ENCODE assay signal across 13 cellular contexts in the genomic region with DNA sequence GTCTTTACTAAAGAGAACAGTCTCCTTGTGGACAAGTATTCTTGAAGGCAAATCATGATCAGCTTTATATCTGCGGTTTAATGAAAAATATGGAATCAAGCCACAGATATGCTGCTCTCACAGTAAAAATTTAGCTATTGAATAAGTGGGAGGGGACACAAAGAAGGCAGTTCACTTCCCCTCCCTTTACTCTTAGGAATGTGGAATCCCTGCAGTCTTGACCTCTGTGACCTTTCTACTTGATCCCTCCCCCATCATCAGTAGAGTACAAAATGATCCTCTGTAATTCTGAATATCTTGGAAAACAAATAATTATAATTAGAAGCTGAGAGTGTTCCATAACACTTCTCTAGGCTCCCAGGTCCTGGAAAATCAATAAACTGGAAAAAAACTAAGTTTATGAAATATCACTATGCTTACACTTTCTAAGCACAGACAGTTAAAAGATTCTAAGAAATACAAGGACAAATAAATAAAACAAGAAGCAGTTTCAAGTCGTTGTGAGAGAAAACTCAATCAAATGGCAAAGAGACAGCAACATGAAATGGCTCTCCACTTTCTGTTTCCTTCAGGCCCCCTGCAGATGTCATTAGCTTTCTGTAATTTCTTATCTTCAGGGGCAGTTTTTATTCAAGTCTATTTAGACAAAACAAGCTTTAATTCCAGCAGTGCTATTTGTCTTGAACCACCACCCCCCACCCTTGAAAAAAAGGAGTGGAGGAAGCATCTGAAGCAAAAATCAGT.
DNase-seq lines count a peak whose midpoint lies in the region; ATAC-seq and TF ChIP-seq lines count a peak whose summit lies in the region.
"Had no signal": no experiment of that assay in that cellular context is flagged by ENCODE, and none has a peak within 500 bp of the region (broad histone marks: within the 10 kb centered on the region; RNA-seq: fewer than 3 reads in every experiment).

No MANE protein-coding gene starts in this region.

- H3K4me1 ChIP-seq in right atrium auricular region (peaks cover 0 to 33% of the 10 kb centered on the region in 2 donors), breast epithelium (peaks cover 4 to 13% of the 10 kb centered on the region in 2 donors), mesendoderm (ENCODE audit: control insufficient read depth, low read depth, low read length) (peaks cover 23% of the 10 kb centered on the region), OCI-LY7 (ENCODE audit: insufficient read depth, low read length, poor library complexity, severe bottlenecking) (no peaks in the 10 kb centered on the region)

- DNase-seq in Right ventricle myocardium superior (no peak), right atrium auricular region (ENCODE audit: low spot score) (no peak), breast epithelium (ENCODE audit: low spot score in 2 of 2) (no peak), mesendoderm (peak; percentile 68), type B pancreatic cell (ENCODE audit: extremely low spot score, unreplicated experiment) (no peak), OCI-LY7 (ENCODE audit: low spot score) (no peak)
- no peak for DNase-seq in activated effector memory CD4-positive, alpha-beta T cell treated with anti-CD3 and anti-CD28 coated beads, Interleukin-2, amount 50 U/mL, for 16 hours
- DNase-seq: activated CD4-positive, CD25-positive, alpha-beta regulatory T cell treated with anti-CD3 and anti-CD28 coated beads, Interleukin-2, amount 50 U/mL, for 72 hours; activated T-cell treated with anti-CD3 and anti-CD28 coated beads, Interleukin-2, amount 50 U/mL, for 4 hours; NCI-H1048; NCI-H526 treated with DMSO at 0.1 percent for 48 hours had no signal

- H3K18ac ChIP-seq in mesendoderm (ENCODE audit: low read length) = no peak overlapping the region

- H2AFZ ChIP-seq in OCI-LY7 (ENCODE audit: low read length) = no peak overlapping the region

- ATAC-seq in Right ventricle myocardium superior (ENCODE audit: poor library complexity) = peak; percentile 41
- no peak for ATAC-seq in GM19351 (IDR thresholded peaks at IDR 0.05; ENCODE audit: unreplicated experiment)
- ATAC-seq: activated T-cell treated with anti-CD3 and anti-CD28 coated beads, Interleukin-2, amount 50 U/mL, for 4 hours had no signal

- H3K9ac ChIP-seq in mesendoderm (ENCODE audit: low read length) = no peak overlapping the region

- no peak overlapping the region for H2BK120ac ChIP-seq in mesendoderm (ENCODE audit: low read depth, low read length)

- H3K4me1 Mint-ChIP-seq in type B pancreatic cell (ENCODE audit: unreplicated experiment) = peaks cover 61% of the 10 kb centered on the region

- no peak overlapping the region for H4K5ac ChIP-seq in mesendoderm (ENCODE audit: low read length)

- POLR2A ChIA-PET in OCI-LY7 (lab: Charles Lee) = interaction anchor here (1.3 kb wide), 1 partner anchor 1026 kb away, joined by 4 read pairs; no protein-coding TSS in a partner anchor

- CTCF ChIA-PET in OCI-LY7 (lab: Charles Lee; ENCODE audit: unreplicated experiment) = no interaction called here

- no TSS peak for BruUV-seq in OCI-LY7 (replicated peaks; lab: Mats Ljungman, UMichigan)

- no peak overlapping the region for H3K4me3 ChIP-seq in right atrium auricular region
- no peak overlapping the region for H3K4me3 ChIP-seq in breast epithelium
- no peak overlapping the region for H3K4me3 ChIP-seq in mesendoderm (ENCODE audit: low read length)
- H3K4me3 ChIP-seq in OCI-LY7 (ENCODE audit: low read depth, low read length, poor library complexity, severe bottlenecking) = no peak overlapping the region
- H3K4me3 ChIP-seq: skin epidermis had no signal

- H3K4me2 ChIP-seq in mesendoderm (ENCODE audit: low read length) = no peak overlapping the region
- H3K4me2 ChIP-seq in OCI-LY7 (ENCODE audit: low read length) = no peak overlapping the region

- H3K27me3 ChIP-seq in right atrium auricular region = no peaks in the 10 kb centered on the region
- no peaks in the 10 kb centered on the region for H3K27me3 ChIP-seq in breast epithelium
- H3K27me3 ChIP-seq in mesendoderm (ENCODE audit: insufficient read depth, low read length, poor library complexity) = no peaks in the 10 kb centered on the region

- H3K4ac ChIP-seq in mesendoderm (ENCODE audit: low read depth, low read length) = no peak overlapping the region

- H3K9me2 ChIP-seq in OCI-LY7 (ENCODE audit: insufficient read depth, low read length) = no peaks in the 10 kb centered on the region

- H3K79me1 ChIP-seq in mesendoderm (ENCODE audit: low read length) = no peaks in the 10 kb centered on the region

- no peak overlapping the region for H3K56ac ChIP-seq in mesendoderm (ENCODE audit: low read length)

- no peak overlapping the region for H2BK5ac ChIP-seq in mesendoderm (ENCODE audit: low read length)

- TF ChIP-seq CTCF in right atrium auricular region (IDR thresholded peaks at IDR 0.05) (no peak), breast epithelium (IDR thresholded peaks at IDR 0.05) (no peak), type B pancreatic cell (conservative IDR thresholded peaks at IDR 0.05) (no peak), OCI-LY7 (conservative IDR thresholded peaks at IDR 0.05; ENCODE audit: low read length) (no peak)

- no peaks in the 10 kb centered on the region for H4K20me1 ChIP-seq in OCI-LY7 (ENCODE audit: insufficient read depth, low read length)

- H2BK15ac ChIP-seq in mesendoderm (replicated peaks; ENCODE audit: low read depth) = no peak overlapping the region

- H3K23ac ChIP-seq in mesendoderm (ENCODE audit: low read length) = no peak overlapping the region

- H3K9me3 ChIP-seq in right atrium auricular region = no peaks in the 10 kb centered on the region
- H3K9me3 ChIP-seq in breast epithelium = no peaks in the 10 kb centered on the region
- no peaks in the 10 kb centered on the region for H3K9me3 ChIP-seq in OCI-LY7 (ENCODE audit: low read length)

- H3K27ac ChIP-seq in right atrium auricular region (peak overlapping the region in 1 of 2 donors; percentile 27), breast epithelium (peak overlapping the region; percentile 62 to 94), mesendoderm (ENCODE audit: low read depth, low read length) (no peak overlapping the region), OCI-LY7 (ENCODE audit: low read depth, low read length, poor library complexity, severe bottlenecking) (no peak overlapping the region)

- H3K79me2 ChIP-seq in mesendoderm (ENCODE audit: control insufficient read depth, insufficient read depth, low read length) (no peaks in the 10 kb centered on the region), OCI-LY7 (ENCODE audit: insufficient read depth, low read depth, low read length) (no peaks in the 10 kb centered on the region)

- no CpG with 5 or more reads among the region's 2 CpGs for WGBS in mesendoderm (ENCODE audit: extremely low coverage, insufficient coverage, low lambda C conversion rate)

- no peak overlapping the region for H2AK5ac ChIP-seq in mesendoderm (ENCODE audit: low read length)

- H4K8ac ChIP-seq in mesendoderm (ENCODE audit: low read depth, low read length) = no peak overlapping the region

- no peaks in the 10 kb centered on the region for H3K27me3 Mint-ChIP-seq in type B pancreatic cell

- H3K36me3 Mint-ChIP-seq in type B pancreatic cell = no peaks in the 10 kb centered on the region

- H3K36me3 ChIP-seq in right atrium auricular region (no peaks in the 10 kb centered on the region), breast epithelium (no peaks in the 10 kb centered on the region), mesendoderm (ENCODE audit: control insufficient read depth, insufficient read depth, low read length) (no peaks in the 10 kb centered on the region), OCI-LY7 (ENCODE audit: insufficient read depth, low read length) (no peaks in the 10 kb centered on the region)

- peak overlapping the region; percentile 74 for H3K27ac Mint-ChIP-seq in type B pancreatic cell

- intact Hi-C loops in Right ventricle myocardium superior (cut with DNase I) = no loop called here
- intact Hi-C loops in breast epithelium (cut with DNase I; ENCODE audit: low total_unique reads) = no loop called here
- intact Hi-C loops in OCI-LY7 (cut with micrococcal nuclease; ENCODE audit: unreplicated experiment) = no loop called here

- TF ChIP-seq POLR2A in breast epithelium (IDR thresholded peaks at IDR 0.05) = no peak

- peak overlapping the region; percentile 30 for H3K4me3 Mint-ChIP-seq in type B pancreatic cell
- H3K4me3 Mint-ChIP-seq: activated T-cell treated with anti-CD3 and anti-CD28 coated beads, Interleukin-2, amount 50 U/mL, for 4 hours had no signal

- no peaks in the 10 kb centered on the region for H3K9me3 Mint-ChIP-seq in type B pancreatic cell
- H3K9me3 Mint-ChIP-seq: activated T-cell treated with anti-CD3 and anti-CD28 coated beads, Interleukin-2, amount 50 U/mL, for 4 hours had no signal

Comparison
In these comparisons a context has a peak if more than half of its experiments do, and no peak if none do; other contexts are left out.
1. H3K27ac ChIP-seq: peak in breast epithelium (2 of 2); none in mesendoderm (single experiment) and OCI-LY7 (single experiment).